8 cellular contexts compared by ENCODE assay signal in genomic region chr6:144219056-144219685, GRCh38.
DNase-seq lines count a peak whose midpoint lies in the region; ATAC-seq, FAIRE-seq and TF ChIP-seq lines count a peak whose summit lies in the region.

No MANE protein-coding gene starts in this region.

- no peak overlapping the region for H3K9ac ChIP-seq in fibroblast of lung (ENCODE audit: insufficient read depth, low read length)

- ATAC-seq in GM18907 (IDR thresholded peaks at IDR 0.05; ENCODE audit: unreplicated experiment): no peak

- FAIRE-seq in D721Med (lab: Jason Lieb, UNC) (no peak), RCC 7860 (lab: Jason Lieb, UNC) (peak; percentile 55)

- H3K36me3 ChIP-seq in HEK293 (ENCODE audit: control insufficient read depth in 2 of 2, insufficient read depth in 1 of 2, low read length in 2 of 2) (no peaks in the 10 kb centered on the region), fibroblast of lung (ENCODE audit: control insufficient read depth, insufficient read depth, low read length) (no peaks in the 10 kb centered on the region)

- H4K20me1 ChIP-seq in fibroblast of lung (ENCODE audit: control insufficient read depth, extremely low read depth, insufficient read depth, low read length): no peaks in the 10 kb centered on the region

- no peak overlapping the region for H2AFZ ChIP-seq in fibroblast of lung (ENCODE audit: low read length)

- CTCF ChIA-PET in HEK293 (lab: Yijun Ruan, JAX): interaction anchor here (0.6 to 3.6 kb wide), 40 partner anchors 9 to 1669 kb away, joined by 3 to 19 read pairs (median 4); partner anchors contain the start of gene UTRN

- H3K27ac ChIP-seq in HEK293 (ENCODE audit: extremely low read depth, low read depth, low read length) (no peak overlapping the region), fibroblast of lung (ENCODE audit: insufficient read depth, low read length) (no peak overlapping the region)

- no peak overlapping the region for H3K4me3 ChIP-seq in HEK293 (ENCODE audit: low read depth, low read length)
- H3K4me3 ChIP-seq in fibroblast of lung (replicated peaks in 1 of 4; ENCODE audit: control extremely low read depth in 1 of 4, insufficient read depth in 1 of 4, low read depth in 3 of 4, low read length in 4 of 4): no peak overlapping the region

- DNase-seq in D721Med (ENCODE audit: insufficient read length, low spot score) (peak; percentile 36), RCC 7860 (ENCODE audit: low spot score) (peak; percentile 40), fibroblast of lung (ENCODE audit: low read depth in 2 of 2) (peak; percentile 46 to 77), retina (peak; percentile 14), nucleus accumbens (lab: John Stamatoyannopoulos, UW) (no peak)
- no peak for DNase-seq in stimulated activated CD4-positive, alpha-beta T cell treated with anti-CD3 and anti-CD28 coated beads, Interleukin-15, amount 100 ng/mL, for 24 hours

- no peak overlapping the region for H3K4me2 ChIP-seq in fibroblast of lung (ENCODE audit: extremely low read depth, insufficient read depth, low read length)

- POLR2A ChIA-PET in HEK293 (lab: Yijun Ruan, JAX): no interaction called here

- no peaks in the 10 kb centered on the region for H3K27me3 ChIP-seq in fibroblast of lung (ENCODE audit: control insufficient read depth, insufficient read depth, low read length)

- TF ChIP-seq CTCF in D721Med (IDR thresholded peaks at IDR 0.05; ENCODE audit: insufficient read depth, missing control alignments) (peak; percentile 71), HEK293 (tag by site-specific recombination; IDR thresholded peaks at IDR 0.05) (no peak), fibroblast of lung (conservative IDR thresholded peaks at IDR 0.05 in 1 of 2, IDR thresholded peaks at IDR 0.05 in 1 of 2; ENCODE audit: low read depth in 1 of 2, low read length in 2 of 2) (peak; percentile 43 to 60)

- H3K79me2 ChIP-seq in fibroblast of lung (ENCODE audit: control insufficient read depth, insufficient read depth, low read length): no peaks in the 10 kb centered on the region

- H3K4me1 ChIP-seq in HEK293 (ENCODE audit: control insufficient read depth, insufficient read depth, low read length) (no peaks in the 10 kb centered on the region), fibroblast of lung (ENCODE audit: control insufficient read depth, extremely low read depth, insufficient read depth, low read length) (peaks cover 5% of the 10 kb centered on the region)

- H3K9me3 ChIP-seq in HEK293 (ENCODE audit: control insufficient read depth, insufficient read depth, low read depth, low read length) (no peaks in the 10 kb centered on the region), fibroblast of lung (ENCODE audit: control insufficient read depth, insufficient read depth, low read depth, low read length) (no peaks in the 10 kb centered on the region)

TF ChIP-seq in HEK293, 187 proteins besides CTCF, POLR2A, EP300 and RAD21:
- TF ChIP-seq ZNF660 (tag by site-specific recombination; IDR thresholded peaks at IDR 0.05) (0 out of 2 replicates have a peak, but pooled peaks have one; percentile 28), ZNF626 (tag by site-specific recombination; IDR thresholded peaks at IDR 0.05) (no peak), ZNF654 (tag by site-specific recombination; IDR thresholded peaks at IDR 0.05; ENCODE audit: low read depth) (peak; percentile 58), ZNF2 (tag by site-specific recombination; IDR thresholded peaks at IDR 0.05) (0 out of 2 replicates have a peak, but pooled peaks have one; percentile 31)
TF ChIP-seq in HEK293: peak in this region for 3.

Comparison
In these comparisons a context has a peak if more than half of its experiments do, and no peak if none do; other contexts are left out.
1. DNase-seq: peak in D721Med (single experiment), RCC 7860 (single experiment), fibroblast of lung (2 of 2) and retina (single experiment); none in stimulated activated CD4-positive, alpha-beta T cell treated with anti-CD3 and anti-CD28 coated beads, Interleukin-15, amount 100 ng/mL, for 24 hours (single experiment) and nucleus accumbens (0 of 56).